Comparison of ENCODE assay signal across 1 cellular context in genomic region chr2:176583530-176584101, GRCh38.
TF ChIP-seq lines count a peak whose summit lies in the region.

No MANE protein-coding gene starts in this region.

TF ChIP-seq in GM23338, 12 proteins besides CTCF, POLR2A, EP300 and RAD21:
- no peak for TF ChIP-seq ZNF462 (CRISPR knock-in tag; IDR thresholded peaks at IDR 0.05)
- no peak for TF ChIP-seq REST (IDR thresholded peaks at IDR 0.05; ENCODE audit: unreplicated experiment)
- no peak for TF ChIP-seq ZNF331 (CRISPR knock-in tag; IDR thresholded peaks at IDR 0.05; ENCODE audit: low read depth)
- no peak for TF ChIP-seq POLR2AphosphoS5 (IDR thresholded peaks at IDR 0.05; ENCODE audit: low read depth)
- no peak for TF ChIP-seq ZNF114 (CRISPR knock-in tag; IDR thresholded peaks at IDR 0.05)
- no peak for TF ChIP-seq EZH2 (IDR thresholded peaks at IDR 0.05; ENCODE audit: low read depth, unreplicated experiment)
- TF ChIP-seq STAT1 (IDR thresholded peaks at IDR 0.05; ENCODE audit: unreplicated experiment) = no peak
- TF ChIP-seq CREB1 (CRISPR knock-in tag; IDR thresholded peaks at IDR 0.05; ENCODE audit: low read depth) = no peak
- no peak for TF ChIP-seq NANOG (IDR thresholded peaks at IDR 0.05; ENCODE audit: borderline replicate concordance)
- no peak for TF ChIP-seq JUNB (IDR thresholded peaks at IDR 0.05; ENCODE audit: unreplicated experiment)
- TF ChIP-seq EZH2phosphoT487 (IDR thresholded peaks at IDR 0.05; ENCODE audit: unreplicated experiment) = no peak
- TF ChIP-seq, protein P1, sequence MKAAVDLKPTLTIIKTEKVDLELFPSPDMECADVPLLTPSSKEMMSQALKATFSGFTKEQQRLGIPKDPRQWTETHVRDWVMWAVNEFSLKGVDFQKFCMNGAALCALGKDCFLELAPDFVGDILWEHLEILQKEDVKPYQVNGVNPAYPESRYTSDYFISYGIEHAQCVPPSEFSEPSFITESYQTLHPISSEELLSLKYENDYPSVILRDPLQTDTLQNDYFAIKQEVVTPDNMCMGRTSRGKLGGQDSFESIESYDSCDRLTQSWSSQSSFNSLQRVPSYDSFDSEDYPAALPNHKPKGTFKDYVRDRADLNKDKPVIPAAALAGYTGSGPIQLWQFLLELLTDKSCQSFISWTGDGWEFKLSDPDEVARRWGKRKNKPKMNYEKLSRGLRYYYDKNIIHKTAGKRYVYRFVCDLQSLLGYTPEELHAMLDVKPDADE (IDR thresholded peaks at IDR 0.05) = no peak
